11 cellular contexts compared by ENCODE assay signal in genomic region chr16:85046957-85047866, GRCh38. TPM values are rescaled to one million over a fixed set of nuclear protein-coding genes. Genes with fewer than 3 reads are reported as not detected.
A peak's percentile ranks its signal among the peaks of the same experiment; 100 is the strongest.
DNase-seq lines count a peak whose midpoint lies in the region; ATAC-seq, FAIRE-seq and TF ChIP-seq lines count a peak whose summit lies in the region.
"Had no signal": no experiment of that assay in that cellular context is flagged by ENCODE, and none has a peak within 500 bp of the region (broad histone marks: within the 10 kb centered on the region; RNA-seq: fewer than 3 reads in every experiment).

No MANE protein-coding gene starts in this region.

- H3K4me1 ChIP-seq in HepG2 (ENCODE audit: insufficient read depth, low read length) (peaks cover 14% of the 10 kb centered on the region), urinary bladder (ENCODE audit: insufficient read depth) (no peaks in the 10 kb centered on the region)

- H3K9me3 ChIP-seq in HepG2 (ENCODE audit: low read length) = no peaks in the 10 kb centered on the region

- peaks cover 1 to 50% of the 10 kb centered on the region in 2 experiments; a peak in 3 of 5 replicates for H3K27me3 ChIP-seq in HepG2 (ENCODE audit: control insufficient read depth in 1 of 2, insufficient read depth in 2 of 2, low read length in 2 of 2)

- H3K9ac ChIP-seq in HepG2 (ENCODE audit: insufficient read depth, low read depth, low read length) = peak overlapping the region; percentile 11; the same call in 1 of the 2 replicates

- POLR2A ChIA-PET in HepG2 (lab: Yijun Ruan, JAX) = interaction anchor here (1.1 to 1.2 kb wide), 2 partner anchors 20 to 36 kb away, joined by 6 to 7 read pairs; partner anchors contain the start of genes KIAA0513 and ZDHHC7

- no peak overlapping the region for H2AFZ ChIP-seq in HepG2 (ENCODE audit: low read length)

- H3K4me2 ChIP-seq in HepG2 (ENCODE audit: low read depth, low read length) = peak overlapping the region; percentile 77

- no peaks in the 10 kb centered on the region for H3K27me3 Mint-ChIP-seq in stimulated activated naive CD8-positive, alpha-beta T cell treated with anti-CD3 and anti-CD28 coated beads, Interleukin-15, Interleukin-2, amounts not matched to agents 100 ng/mL and 50 ng/mL, for 24 hours

- H3K4me3 Mint-ChIP-seq in stimulated activated naive CD8-positive, alpha-beta T cell treated with anti-CD3 and anti-CD28 coated beads, Interleukin-15, Interleukin-2, amounts not matched to agents 100 ng/mL and 50 ng/mL, for 24 hours = peak overlapping the region; percentile 22

- H3K36me3 ChIP-seq in HepG2 (replicated peaks in 1 of 2; ENCODE audit: control insufficient read depth in 1 of 2, insufficient read depth in 2 of 2, low read length in 2 of 2) (no peaks in the 10 kb centered on the region), urinary bladder (ENCODE audit: insufficient read depth) (no peaks in the 10 kb centered on the region)

- intact Hi-C loops in HepG2 (cut with micrococcal nuclease; ENCODE audit: unreplicated experiment) = no loop called here

- no peak for ATAC-seq in stimulated activated naive CD8-positive, alpha-beta T cell treated with anti-CD3 and anti-CD28 coated beads, Interleukin-15, Interleukin-2, amounts not matched to agents 100 U/mL and 50 U/mL, for 24 hours
- ATAC-seq in HepG2 = peak; percentile 85

- no peak overlapping the region for H3K27ac ChIP-seq in HepG2 (ENCODE audit: extremely low read length, insufficient read depth, low read length)
- peak overlapping the region; percentile 76 for H3K27ac ChIP-seq in urinary bladder (ENCODE audit: low read depth)

- peak overlapping the region; percentile 38 for H3K27ac Mint-ChIP-seq in stimulated activated naive CD8-positive, alpha-beta T cell treated with anti-CD3 and anti-CD28 coated beads, Interleukin-15, Interleukin-2, amounts not matched to agents 100 ng/mL and 50 ng/mL, for 24 hours

- no peak for DNase-seq in stimulated activated naive CD8-positive, alpha-beta T cell treated with anti-CD3 and anti-CD28 coated beads, Interleukin-15, Interleukin-2, amounts not matched to agents 100 U/mL and 50 U/mL, for 24 hours
- DNase-seq in amniotic epithelial cell (ENCODE audit: low read depth) (peak; percentile 82), HepG2 (ENCODE audit: low spot score) (no peak), NCI-H82 (lab: John Stamatoyannopoulos, UW) (no peak), GDM1 (lab: John Stamatoyannopoulos, UW) (no peak), NCI-H2107 treated with DMSO at 0.1 percent for 48 hours (lab: John Stamatoyannopoulos, UW; ENCODE audit: unreplicated experiment) (no peak)
- DNase-seq: hippocampal formation, NCI-H1092, NCI-H748 treated with DMSO at 0.1 percent for 48 hours had no signal

- H3K4me3 ChIP-seq in HepG2 (replicated peaks in 1 of 3; ENCODE audit: insufficient read depth in 1 of 3, low read depth in 2 of 3, low read length in 3 of 3) (peak overlapping the region in 2 of 3 experiments; percentile 11 to 44; a peak in 2 of 6 replicates), urinary bladder (ENCODE audit: low read depth, low read length) (no peak overlapping the region)

- no peaks in the 10 kb centered on the region for H3K9me3 Mint-ChIP-seq in stimulated activated naive CD8-positive, alpha-beta T cell treated with anti-CD3 and anti-CD28 coated beads, Interleukin-15, Interleukin-2, amounts not matched to agents 100 ng/mL and 50 ng/mL, for 24 hours

- no peaks in the 10 kb centered on the region for H3K79me2 ChIP-seq in HepG2 (ENCODE audit: insufficient read depth, low read length)

- 20% methylated on average over 20 of the region's 20 CpGs for WGBS in HepG2 (ENCODE audit: low lambda C conversion rate)
- WGBS in urinary bladder = 57% methylated on average over 20 of the region's 20 CpGs

- no TSS peak for BruUV-seq in HepG2 (replicated peaks; lab: Mats Ljungman, UMichigan)

- TF ChIP-seq EP300 in HepG2 (IDR thresholded peaks at IDR 0.05; ENCODE audit: low read depth in 2 of 2, low read length in 2 of 2) (no peak), HepG2 (CRISPR knock-in tag; IDR thresholded peaks at IDR 0.05; ENCODE audit: borderline replicate concordance) (no peak)

- no peak for TF ChIP-seq POLR2A in HepG2 (IDR thresholded peaks at IDR 0.05; ENCODE audit: insufficient read depth in 1 of 2, low read depth in 2 of 2, low read length in 2 of 2)

- no peak for TF ChIP-seq RAD21 in HepG2 (CRISPR knock-in tag; IDR thresholded peaks at IDR 0.05)

- H3K36me3 Mint-ChIP-seq in stimulated activated naive CD8-positive, alpha-beta T cell treated with anti-CD3 and anti-CD28 coated beads, Interleukin-15, Interleukin-2, amounts not matched to agents 100 ng/mL and 50 ng/mL, for 24 hours (ENCODE audit: low read depth) = no peaks in the 10 kb centered on the region

- H3K4me1 Mint-ChIP-seq in stimulated activated naive CD8-positive, alpha-beta T cell treated with anti-CD3 and anti-CD28 coated beads, Interleukin-15, Interleukin-2, amounts not matched to agents 100 ng/mL and 50 ng/mL, for 24 hours (ENCODE audit: low read depth) = peaks cover 24% of the 10 kb centered on the region

- FAIRE-seq in HepG2 (lab: Jason Lieb, UNC) = peak; percentile 55

- CTCF ChIA-PET in HepG2 (lab: Yijun Ruan, JAX; ENCODE audit: low intra/inter-chr PET ratio, low total read pairs) = no interaction called here

- in situ Hi-C loops in HepG2 (cut with HindIII; ENCODE audit: extremely low pct_ligation_motif_present, low pct_unique_long_range_greater_than_20kb) = no loop called here

- no peak for TF ChIP-seq CTCF in HepG2 (CRISPR knock-in tag; IDR thresholded peaks at IDR 0.05)

- H4K20me1 ChIP-seq in HepG2 (ENCODE audit: insufficient read depth, low read length) = no peaks in the 10 kb centered on the region

TF ChIP-seq in HepG2, 621 proteins besides CTCF, POLR2A, EP300 and RAD21 (continues in another document):
- TF ChIP-seq ZNF335 (CRISPR knock-in tag; IDR thresholded peaks at IDR 0.05) (0 out of 2 replicates have a peak, but pooled peaks have one; percentile 34), ZNF331 (CRISPR knock-in tag; IDR thresholded peaks at IDR 0.05) (0 out of 2 replicates have a peak, but pooled peaks have one; percentile 30), ZBTB7A (CRISPR knock-in tag; IDR thresholded peaks at IDR 0.05) (no peak), ZNF557 (CRISPR knock-in tag; IDR thresholded peaks at IDR 0.05) (no peak), ZKSCAN8 (CRISPR knock-in tag; IDR thresholded peaks at IDR 0.05; ENCODE audit: borderline replicate concordance) (no peak), GABPA (IDR thresholded peaks at IDR 0.05; ENCODE audit: low read depth, low read length) (no peak), GABPA (CRISPR knock-in tag; IDR thresholded peaks at IDR 0.05; ENCODE audit: low read depth) (0 out of 2 replicates have a peak, but pooled peaks have one; percentile 30), NFRKB (IDR thresholded peaks at IDR 0.05) (no peak)

RNA-seq across cellular contexts. Expression of gene KIAA0513, which starts 19.6 kb away (rescaled TPM):
- 1.5 and 1.8 TPM in 2 replicates for total RNA-seq in HepG2 (2016; rRNA removed; fragmentation: Illumina TruSeq; extraction: Trizol)
- 0.62 and 0.91 TPM in 2 replicates for total RNA-seq in HepG2 (2016; cell fraction: cytosol; rRNA removed; fragmentation: Illumina TruSeq; extraction: Trizol; ENCODE audit: low read depth)
- 1.5 and 1.7 TPM in 2 replicates for total RNA-seq in HepG2 (2016; cell fraction: insoluble cytoplasmic fraction; rRNA removed; fragmentation: Illumina TruSeq; extraction: Trizol)
- 0.99 and 1.1 TPM in 2 replicates for total RNA-seq in HepG2 (2016; cell fraction: membrane; rRNA removed; fragmentation: Illumina TruSeq; extraction: Trizol)
- total RNA-seq in HepG2 (2016; cell fraction: nucleus; rRNA removed; fragmentation: Illumina TruSeq; extraction: Trizol) = 0.75 and 1.6 TPM in 2 replicates
- 1.8 and 2.4 TPM in 2 replicates for polyA plus RNA-seq in HepG2 (2011; rRNA removed)
- 1.6 and 2.3 TPM in 2 replicates for polyA plus RNA-seq in HepG2 (2011; cell fraction: cytosol; rRNA removed)
- polyA plus RNA-seq in HepG2 (2011; cell fraction: nucleus; rRNA removed) = 6.1 and 6.2 TPM in 2 replicates
- polyA plus RNA-seq in HepG2 (2012) = 1.6 and 2.5 TPM in 2 replicates
- 0.47 and 1.2 TPM in 2 replicates for polyA plus RNA-seq in HepG2 (2016; cell fraction: cytosol; fragmentation: Illumina TruSeq; extraction: Trizol; ENCODE audit: low read depth)
- polyA plus RNA-seq in HepG2 (2016; cell fraction: insoluble cytoplasmic fraction; fragmentation: Illumina TruSeq; extraction: Trizol; ENCODE audit: low read depth) = 1.3 and 1.5 TPM in 2 replicates
- 0.90 and 1.2 TPM in 2 replicates for polyA plus RNA-seq in HepG2 (2016; cell fraction: membrane; fragmentation: Illumina TruSeq; extraction: Trizol; ENCODE audit: low read depth)
- 1.4 and 2.0 TPM in 2 replicates for polyA plus RNA-seq in HepG2 (2016; cell fraction: nucleus; fragmentation: Illumina TruSeq; extraction: Trizol; ENCODE audit: insufficient read depth, low read depth)
- polyA minus RNA-seq in HepG2 (2011; rRNA and poly(A)+ RNA removed; ENCODE audit: low replicate concordance) = 1.2 and 3.4 TPM in 2 replicates
- polyA minus RNA-seq in HepG2 (2011; cell fraction: cytosol; rRNA and poly(A)+ RNA removed) = 0.99 and 1.8 TPM in 2 replicates
- 3.6 and 5.5 TPM in 2 replicates for polyA minus RNA-seq in HepG2 (2011; cell fraction: nucleus; rRNA and poly(A)+ RNA removed)
- 9.8 TPM for total RNA-seq in urinary bladder
- polyA plus RNA-seq in urinary bladder = 19.9 TPM

RNA-seq across cellular contexts. Expression of gene ZDHHC7, which starts 35.9 kb away (rescaled TPM):
- total RNA-seq in HepG2 (2016; rRNA removed; fragmentation: Illumina TruSeq; extraction: Trizol) = 39.6 and 46.8 TPM in 2 replicates
- 7.0 and 8.2 TPM in 2 replicates for total RNA-seq in HepG2 (2016; cell fraction: cytosol; rRNA removed; fragmentation: Illumina TruSeq; extraction: Trizol; ENCODE audit: low read depth)
- total RNA-seq in HepG2 (2016; cell fraction: insoluble cytoplasmic fraction; rRNA removed; fragmentation: Illumina TruSeq; extraction: Trizol) = 36.4 and 48.1 TPM in 2 replicates
- 31.2 and 33.2 TPM in 2 replicates for total RNA-seq in HepG2 (2016; cell fraction: membrane; rRNA removed; fragmentation: Illumina TruSeq; extraction: Trizol)
- 34.5 and 37.8 TPM in 2 replicates for total RNA-seq in HepG2 (2016; cell fraction: nucleus; rRNA removed; fragmentation: Illumina TruSeq; extraction: Trizol)
- polyA plus RNA-seq in HepG2 (2011; rRNA removed) = 67.6 and 79.2 TPM in 2 replicates
- 96.7 and 128 TPM in 2 replicates for polyA plus RNA-seq in HepG2 (2011; cell fraction: cytosol; rRNA removed)
- polyA plus RNA-seq in HepG2 (2011; cell fraction: nucleus; rRNA removed) = 127 and 132 TPM in 2 replicates
- 56.5 and 63.5 TPM in 2 replicates for polyA plus RNA-seq in HepG2 (2012)
- 4.1 and 4.9 TPM in 2 replicates for polyA plus RNA-seq in HepG2 (2016; cell fraction: cytosol; fragmentation: Illumina TruSeq; extraction: Trizol; ENCODE audit: low read depth)
- 35.0 and 37.7 TPM in 2 replicates for polyA plus RNA-seq in HepG2 (2016; cell fraction: insoluble cytoplasmic fraction; fragmentation: Illumina TruSeq; extraction: Trizol; ENCODE audit: low read depth)
- polyA plus RNA-seq in HepG2 (2016; cell fraction: membrane; fragmentation: Illumina TruSeq; extraction: Trizol; ENCODE audit: low read depth) = 18.0 and 19.5 TPM in 2 replicates
- polyA plus RNA-seq in HepG2 (2016; cell fraction: nucleus; fragmentation: Illumina TruSeq; extraction: Trizol; ENCODE audit: insufficient read depth, low read depth) = 57.2 and 68.7 TPM in 2 replicates
- polyA minus RNA-seq in HepG2 (2011; rRNA and poly(A)+ RNA removed; ENCODE audit: low replicate concordance) = 49.1 and 145 TPM in 2 replicates
- 43.3 and 54.9 TPM in 2 replicates for polyA minus RNA-seq in HepG2 (2011; cell fraction: cytosol; rRNA and poly(A)+ RNA removed)
- 53.7 and 58.9 TPM in 2 replicates for polyA minus RNA-seq in HepG2 (2011; cell fraction: nucleus; rRNA and poly(A)+ RNA removed)
- total RNA-seq in urinary bladder = 31.1 TPM
- 49.7 TPM for polyA plus RNA-seq in urinary bladder
